Comparison of ENCODE assay signal across 8 cellular contexts in genomic region chrX:102720237-102721168, GRCh38. TPM values are rescaled to one million over a fixed set of nuclear protein-coding genes. Genes with fewer than 3 reads are reported as not detected.
DNase-seq lines count a peak whose midpoint lies in the region; ATAC-seq and TF ChIP-seq lines count a peak whose summit lies in the region.

TSS of gene GPRASP3 (plus strand) at chrX:102720743. CDS start at chrX:102748996, 28,253 bp downstream.

- H3K36me3 Mint-ChIP-seq in WTC11 (no peaks in the 10 kb centered on the region), immature natural killer cell (no peaks in the 10 kb centered on the region)

- ATAC-seq in GM21723 (IDR thresholded peaks at IDR 0.05; ENCODE audit: unreplicated experiment) = peak; percentile 89
- ATAC-seq in WTC11 = peak; percentile 90

- H3K27me3 Mint-ChIP-seq in WTC11 (ENCODE audit: low read depth) (0 out of 2 replicates have a peak, but pooled peaks cover 3% of the 10 kb centered on the region), immature natural killer cell (ENCODE audit: low read depth in 3 of 3) (peaks cover 4 to 5% (median 5%) of the 10 kb centered on the region in 3 donors)

- DNase-seq in CMK (ENCODE audit: low read depth) (peak; percentile 27), NCI-H1092 (lab: John Stamatoyannopoulos, UW) (peak; percentile 42), WTC11 (ENCODE audit: low spot score) (peak; percentile 70), T47D (ENCODE audit: low read depth in 1 of 2, low spot score in 1 of 2) (peak; percentile 26 to 72), immature natural killer cell (peak; percentile 53 to 62 (median 57)), SKM-1 treated with dmso at 0.1 percent for 144 hours (lab: John Stamatoyannopoulos, UW; ENCODE audit: unreplicated experiment) (no peak)
- peak; percentile 65 for DNase-seq in stimulated activated CD4-positive, alpha-beta T cell treated with anti-CD3 and anti-CD28 coated beads, Interleukin-12 subunit alpha, Interleukin-12 subunit beta, amount 100 ng/mL, for 4 hours

- no peak for TF ChIP-seq CTCF in WTC11 (IDR thresholded peaks at IDR 0.05)

- H3K4me1 Mint-ChIP-seq in WTC11 (peaks cover 15% of the 10 kb centered on the region), immature natural killer cell (peaks cover 16 to 17% of the 10 kb centered on the region in 2 donors)

- H3K9me3 Mint-ChIP-seq in WTC11 (no peaks in the 10 kb centered on the region), immature natural killer cell (no peaks in the 10 kb centered on the region)

- peak within 1 kb of the TSS; percentile 51; the same call in 1 of the 2 replicates for H3K27ac Mint-ChIP-seq in WTC11
- peak within 1 kb of the TSS; percentile 48 to 92 (median 80) for H3K27ac Mint-ChIP-seq in immature natural killer cell

- POLR2A ChIA-PET in WTC11 (lab: Charles Lee) = no interaction called here

- H3K4me3 Mint-ChIP-seq in WTC11 (peak within 1 kb of the TSS; percentile 91), immature natural killer cell (peak within 1 kb of the TSS; percentile 88 to 98 (median 93))

- in situ Hi-C loops in T47D (cut with HindIII; ENCODE audit: low pct_unique_long_range_greater_than_20kb, low sequenced_read_pairs) = no loop called here

- CTCF ChIA-PET in WTC11 (lab: Charles Lee) = interaction anchor here (1.8 kb wide), 1 partner anchor 180 kb away, joined by 7 read pairs; no protein-coding TSS in a partner anchor

TF ChIP-seq in WTC11, 78 proteins besides CTCF, POLR2A, EP300 and RAD21:
- TF ChIP-seq USF1 (CRISPR knock-in tag; IDR thresholded peaks at IDR 0.05) = peak; percentile 98
- peak; percentile 99 for TF ChIP-seq USF2 (CRISPR knock-in tag; IDR thresholded peaks at IDR 0.05)
- peak; percentile 83; the same call in 1 of the 2 replicates for TF ChIP-seq FOXK1 (CRISPR knock-in tag; IDR thresholded peaks at IDR 0.05)
- TF ChIP-seq SMAD4 (CRISPR knock-in tag; IDR thresholded peaks at IDR 0.05) = no peak
- no peak for TF ChIP-seq OVOL2 (CRISPR knock-in tag; IDR thresholded peaks at IDR 0.05; ENCODE audit: borderline replicate concordance)
- no peak for TF ChIP-seq ZNF317 (CRISPR knock-in tag; IDR thresholded peaks at IDR 0.05; ENCODE audit: borderline replicate concordance, low read depth)
- no peak for TF ChIP-seq ZNF263 (CRISPR knock-in tag; IDR thresholded peaks at IDR 0.05; ENCODE audit: low read depth)
- TF ChIP-seq MAX (CRISPR knock-in tag; IDR thresholded peaks at IDR 0.05) = 0 out of 2 replicates have a peak, but pooled peaks have one; percentile 50

RNA-seq across cellular contexts. Expression of gene GPRASP3, which starts in this region (rescaled TPM):
- 13.2 to 14.6 TPM (median 13.7 TPM) in 3 replicates for total RNA-seq in WTC11 (2021)
- polyA plus RNA-seq in immature natural killer cell = under 1 TPM in 2 of 3 donors, not detected in 1; 0.16 to 0.81 TPM

Comparison
In these comparisons a context has a peak if more than half of its experiments do, and no peak if none do; other contexts are left out.
1. Peak in DNase-seq in immature natural killer cell; RNA of the gene not detected or under 1 TPM.